ENCODE assay signal across 6 cellular contexts in the genomic region with DNA sequence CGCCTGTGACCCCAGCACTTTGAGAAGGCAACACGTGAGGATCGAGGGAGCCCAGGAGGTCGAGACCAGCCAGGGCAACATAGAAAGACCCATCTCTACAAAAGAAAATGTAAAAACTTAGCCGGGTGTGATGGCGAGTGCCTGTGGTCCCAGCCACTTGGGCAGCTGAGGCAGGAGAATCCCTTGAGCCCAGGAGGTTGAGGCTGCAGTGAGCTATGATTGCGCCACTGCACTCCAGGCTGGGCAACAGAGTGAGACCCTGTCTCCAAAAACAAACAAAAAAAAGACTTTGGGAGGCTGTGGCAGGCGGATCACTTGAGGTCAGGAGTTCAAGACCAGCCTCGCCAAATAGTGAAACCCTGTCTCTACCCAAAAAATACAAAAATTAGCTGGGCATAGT. TPM values are rescaled to one million over a fixed set of nuclear protein-coding genes. Genes with fewer than 3 reads are reported as not detected.
"Had no signal": no experiment of that assay in that cellular context is flagged by ENCODE, and none has a peak within 500 bp of the region (broad histone marks: within the 10 kb centered on the region; RNA-seq: fewer than 3 reads in every experiment).

No MANE protein-coding gene starts in this region.

RNA-seq across cellular contexts. Expression of a gene that starts 40.4 kb away (rescaled TPM):
- total RNA-seq: foreskin keratinocyte, occipital lobe, stomach, tibial nerve had no signal
- polyA plus RNA-seq: foreskin keratinocyte, immature natural killer cell, stomach had no signal

RNA-seq across cellular contexts. Expression of a gene that starts 42.6 kb away (rescaled TPM):
- total RNA-seq: natural killer cell treated with Interleukin-12 subunit alpha and Interleukin-12 subunit beta and Interleukin-15 and Interleukin-18, amount 100 ng/mL, for 72 hours; occipital lobe; stomach had no signal
- polyA plus RNA-seq: immature natural killer cell had no signal
